Comparison of ENCODE assay signal across 18 cellular contexts in genomic region chr9:69272212-69272611, GRCh38. TPM values are rescaled to one million over a fixed set of nuclear protein-coding genes. Genes with fewer than 3 reads are reported as not detected.
DNase-seq lines count a peak whose midpoint lies in the region; ATAC-seq and TF ChIP-seq lines count a peak whose summit lies in the region.
"Had no signal": no experiment of that assay in that cellular context is flagged by ENCODE, and none has a peak within 500 bp of the region (broad histone marks: within the 10 kb centered on the region; RNA-seq: fewer than 3 reads in every experiment).

No MANE protein-coding gene starts in this region.

- peaks cover 0 to 2% of the 10 kb centered on the region in 2 donors for H3K36me3 ChIP-seq in psoas muscle (ENCODE audit: insufficient read depth in 1 of 2, low read depth in 1 of 2)

- no peaks in the 10 kb centered on the region for H3K9me3 ChIP-seq in right cardiac atrium (ENCODE audit: control insufficient read depth, low read length)
- no peaks in the 10 kb centered on the region for H3K9me3 ChIP-seq in psoas muscle
- H3K9me3 ChIP-seq: A549, Caco-2 had no signal

- ATAC-seq in Right ventricle myocardium superior (ENCODE audit: poor library complexity) = peak; percentile 8
- no peak for ATAC-seq in Right ventricle myocardium inferior
- ATAC-seq in right cardiac atrium = no peak
- ATAC-seq in left cardiac atrium = no peak
- ATAC-seq in psoas muscle = peak; percentile 50 to 85 (median 58)
- ATAC-seq in HG03135 (IDR thresholded peaks at IDR 0.05; ENCODE audit: unreplicated experiment) = no peak
- ATAC-seq: A549, HCT116 had no signal

- intact Hi-C loops in Right ventricle myocardium superior (cut with DNase I) = no loop called here
- intact Hi-C loops in Right ventricle myocardium inferior (cut with DNase I) = loop anchor here (5.0 kb wide), 1 partner anchor 55 kb away; the partner anchor contains the start of gene ENTREP1
- intact Hi-C loops in right cardiac atrium (cut with DNase I) = no loop called here
- intact Hi-C loops in left cardiac atrium (cut with DNase I) = loop anchor here in 1 of 2 donors (10.0 kb wide), 1 partner anchor 53 kb away; the partner anchor contains the start of gene ENTREP1
- intact Hi-C loops in psoas muscle (cut with DNase I) = loop anchor here (5.0 to 10.0 kb wide), 2 partner anchors 53 to 55 kb away; partner anchors contain the start of gene ENTREP1 (in 2 of the 2)

- DNase-seq in Right ventricle myocardium superior (no peak), Right ventricle myocardium inferior (ENCODE audit: missing footprints) (no peak), right cardiac atrium (no peak), left cardiac atrium (no peak), psoas muscle (no peak), pons (ENCODE audit: low spot score) (no peak), amygdala (lab: John Stamatoyannopoulos, UW) (no peak)
- DNase-seq: AML-193; Caco-2; CD4-positive, alpha-beta T cell; GM23248; H7; HFFc6 had no signal

- WGBS in right cardiac atrium = 67% methylated on average over 1 of the region's 1 CpG
- 21 to 31% (median 25%) methylated on average over 1 of the region's 1 CpG for WGBS in psoas muscle, 3 donors

- no peak for TF ChIP-seq CTCF in psoas muscle (IDR thresholded peaks at IDR 0.05)

- H3K27me3 ChIP-seq in right cardiac atrium (ENCODE audit: control insufficient read depth, insufficient read depth) (no peaks in the 10 kb centered on the region), psoas muscle (ENCODE audit: insufficient read depth in 3 of 3, low read length in 2 of 3) (no peaks in the 10 kb centered on the region)

- H3K4me1 ChIP-seq in right cardiac atrium (ENCODE audit: control insufficient read depth, insufficient read depth, low read length) (peaks cover 6% of the 10 kb centered on the region), psoas muscle (peaks cover 14% of the 10 kb centered on the region)
- H3K4me1 ChIP-seq: A549, Caco-2 had no signal

- peak overlapping the region; percentile 13 for H3K27ac ChIP-seq in right cardiac atrium (ENCODE audit: low read length)
- H3K27ac ChIP-seq in psoas muscle = peak overlapping the region; percentile 81
- H3K27ac ChIP-seq: 22Rv1, A549, C4-2B, GM23248 had no signal

- no peak overlapping the region for H3K4me3 ChIP-seq in right cardiac atrium (ENCODE audit: low read length)
- H3K4me3 ChIP-seq in psoas muscle = no peak overlapping the region
- H3K4me3 ChIP-seq: A549, GM23248 had no signal

RNA-seq across cellular contexts. Expression of gene ENTREP1, which starts 52.8 kb away (rescaled TPM):
- total RNA-seq in Right ventricle myocardium superior = 18.7 TPM
- total RNA-seq in Right ventricle myocardium inferior = 20.0 TPM
- 10 to 100 TPM; 16.7 to 29.2 (median 25.7) TPM for total RNA-seq in right cardiac atrium
- polyA plus RNA-seq in right cardiac atrium = 14.7 TPM
- 10 to 100 TPM; 12.0 to 16.4 TPM for total RNA-seq in left cardiac atrium
- total RNA-seq in psoas muscle = 10 to 100 TPM; 19.6 to 35.7 (median 25.3) TPM
- 10 to 100 TPM in 2 of 3 donors, 1 to 10 TPM in 1; 5.1 to 13.9 (median 12.4) TPM for polyA plus RNA-seq in psoas muscle
- total RNA-seq: Caco-2, GM23248 had no signal
- polyA plus RNA-seq: GM23248 had no signal

Comparison
In these comparisons a context has a peak if more than half of its experiments do, and no peak if none do; other contexts are left out.
1. ATAC-seq: peak in Right ventricle myocardium superior (single experiment) and psoas muscle (4 of 4); none in Right ventricle myocardium inferior (single experiment), right cardiac atrium (0 of 2), left cardiac atrium (0 of 2) and HG03135 (single experiment).
2. intact Hi-C loops: an anchor here in Right ventricle myocardium inferior (5.0 kb wide) and psoas muscle (5.0 to 10.0 kb wide); none called in Right ventricle myocardium superior and right cardiac atrium.